In genomic region chr5:146339715-146340259, GRCh38 we compare ENCODE assay signal across 15 cellular contexts. TPM values are rescaled to one million over a fixed set of nuclear protein-coding genes. Genes with fewer than 3 reads are reported as not detected.
A peak's percentile ranks its signal among the peaks of the same experiment; 100 is the strongest.
DNase-seq lines count a peak whose midpoint lies in the region; ATAC-seq, FAIRE-seq and TF ChIP-seq lines count a peak whose summit lies in the region.
"Had no signal": no experiment of that assay in that cellular context is flagged by ENCODE, and none has a peak within 500 bp of the region (broad histone marks: within the 10 kb centered on the region; RNA-seq: fewer than 3 reads in every experiment).

No MANE protein-coding gene starts in this region.

- TF ChIP-seq RAD21 in K562 (CRISPR knock-in tag; conservative IDR thresholded peaks at IDR 0.05 in 1 of 2, IDR thresholded peaks at IDR 0.05 in 1 of 2) = no peak

- no peak overlapping the region for H3K4me3 Mint-ChIP-seq in activated T-cell treated with anti-CD3 and anti-CD28 coated beads, Interleukin-2, amount 50 U/mL, for 24 hours
- H3K4me3 Mint-ChIP-seq: activated T-cell treated with anti-CD3 and anti-CD28 coated beads, Interleukin-2, amount 50 U/mL, for 4 hours had no signal

- H3K27ac Mint-ChIP-seq in activated T-cell treated with anti-CD3 and anti-CD28 coated beads, Interleukin-2, amount 50 U/mL, for 24 hours = peak overlapping the region; percentile 67

- in situ Hi-C loops in K562 (cut with MboI) = no loop called here

- H3K4me1 ChIP-seq in K562 (replicated peaks in 1 of 2; ENCODE audit: control insufficient read depth in 2 of 2, insufficient read depth in 2 of 2, low read length in 2 of 2) = peaks cover 0 to 11% of the 10 kb centered on the region in 2 experiments; a peak in 1 of 5 replicates
- peaks cover 4% of the 10 kb centered on the region for H3K4me1 ChIP-seq in mesendoderm (ENCODE audit: control insufficient read depth, low read depth, low read length)
- peaks cover 6% of the 10 kb centered on the region for H3K4me1 ChIP-seq in stomach smooth muscle (ENCODE audit: control insufficient read depth, insufficient read depth, low read length)
- H3K4me1 ChIP-seq in breast epithelium = no peaks in the 10 kb centered on the region

- H3K4me3 ChIP-seq in K562 (no peak overlapping the region), mesendoderm (ENCODE audit: low read length) (no peak overlapping the region), stomach smooth muscle (ENCODE audit: low read length in 2 of 2) (peak overlapping the region; percentile 40 to 49), breast epithelium (peak overlapping the region in 1 of 3 donors; percentile 44)

- ATAC-seq in K562 (no peak), HG03460 (IDR thresholded peaks at IDR 0.05; ENCODE audit: unreplicated experiment) (no peak)
- ATAC-seq: activated CD4-positive, CD25-positive, alpha-beta regulatory T cell treated with anti-CD3 and anti-CD28 coated beads, Interleukin-2, amount 50 U/mL, for 24 hours; activated T-cell treated with anti-CD3 and anti-CD28 coated beads, Interleukin-2, amount 50 U/mL, for 4 hours; sciatic nerve had no signal

- no peaks in the 10 kb centered on the region for H3K36me3 Mint-ChIP-seq in activated T-cell treated with anti-CD3 and anti-CD28 coated beads, Interleukin-2, amount 50 U/mL, for 24 hours (ENCODE audit: low read depth)

- H3K9me1 ChIP-seq in K562 (ENCODE audit: control insufficient read depth, insufficient read depth, low read length) = no peaks in the 10 kb centered on the region

- H3K18ac ChIP-seq in mesendoderm (ENCODE audit: low read length) = no peak overlapping the region

- H2AFZ ChIP-seq in K562 (ENCODE audit: low read depth, low read length) = no peak overlapping the region

- POLR2A ChIA-PET in K562 (lab: Yijun Ruan, JAX) = interaction anchor here (0.7 kb wide), 1 partner anchor 19 kb away, joined by 3 read pairs; no protein-coding TSS in a partner anchor

- H3K4ac ChIP-seq in mesendoderm (ENCODE audit: low read depth, low read length) = no peak overlapping the region

- no peak for TF ChIP-seq CTCF in K562 (IDR thresholded peaks at IDR 0.05 in 2 of 3, conservative IDR thresholded peaks at IDR 0.05 in 1 of 3; ENCODE audit: insufficient read depth in 2 of 3, low read depth in 1 of 3, low read length in 3 of 3)
- no peak for TF ChIP-seq CTCF in breast epithelium (IDR thresholded peaks at IDR 0.05)

- intact Hi-C loops in K562 (cut with micrococcal nuclease) = no loop called here
- intact Hi-C loops in breast epithelium (cut with DNase I; ENCODE audit: low total_unique reads) = no loop called here

- H4K20me1 ChIP-seq in K562 (replicated peaks; ENCODE audit: control insufficient read depth, insufficient read depth, low read length) = no peaks in the 10 kb centered on the region; the same call in none of the 2 replicates

- H2BK120ac ChIP-seq in mesendoderm (ENCODE audit: low read depth, low read length) = no peak overlapping the region

- H4K5ac ChIP-seq in mesendoderm (ENCODE audit: low read length) = no peak overlapping the region

- no peak for TF ChIP-seq EP300 in K562 (IDR thresholded peaks at IDR 0.05; ENCODE audit: low read length)

- no peak overlapping the region for H2AK5ac ChIP-seq in mesendoderm (ENCODE audit: low read length)

- no peak overlapping the region for H4K8ac ChIP-seq in mesendoderm (ENCODE audit: low read depth, low read length)

- no peak overlapping the region for H2BK5ac ChIP-seq in mesendoderm (ENCODE audit: low read length)

- peaks cover 3% of the 10 kb centered on the region for H3K9me3 Mint-ChIP-seq in activated T-cell treated with anti-CD3 and anti-CD28 coated beads, Interleukin-2, amount 50 U/mL, for 24 hours
- H3K9me3 Mint-ChIP-seq: activated T-cell treated with anti-CD3 and anti-CD28 coated beads, Interleukin-2, amount 50 U/mL, for 4 hours had no signal

- H2BK15ac ChIP-seq in mesendoderm (replicated peaks; ENCODE audit: low read depth) = no peak overlapping the region

- H3K27me3 Mint-ChIP-seq in activated T-cell treated with anti-CD3 and anti-CD28 coated beads, Interleukin-2, amount 50 U/mL, for 24 hours = peaks cover 97% of the 10 kb centered on the region

- no peak for TF ChIP-seq POLR2A in K562 (conservative IDR thresholded peaks at IDR 0.05)
- no peak for TF ChIP-seq POLR2A in breast epithelium (IDR thresholded peaks at IDR 0.05)

- H3K4me1 Mint-ChIP-seq in activated T-cell treated with anti-CD3 and anti-CD28 coated beads, Interleukin-2, amount 50 U/mL, for 24 hours (ENCODE audit: low read depth) = peaks cover 14% of the 10 kb centered on the region

- no peak overlapping the region for H3K56ac ChIP-seq in mesendoderm (ENCODE audit: low read length)

- peak overlapping the region; percentile 81 for H3K23ac ChIP-seq in mesendoderm (ENCODE audit: low read length)

- no peak for FAIRE-seq in K562 (lab: Jason Lieb, UNC)
- FAIRE-seq: frontal cortex had no signal

- H3K27ac ChIP-seq in K562 (ENCODE audit: extremely low read depth, low read depth, low read length) (no peak overlapping the region), mesendoderm (ENCODE audit: low read depth, low read length) (no peak overlapping the region), stomach smooth muscle (ENCODE audit: low read length) (no peak overlapping the region), breast epithelium (no peak overlapping the region)
- H3K27ac ChIP-seq: HL-60 had no signal

- CTCF ChIA-PET in K562 (lab: Yijun Ruan, JAX; ENCODE audit: low intra/inter-chr PET ratio) = interaction anchor here (0.6 kb wide), 1 partner anchor 8 kb away, joined by 3 read pairs; no protein-coding TSS in a partner anchor

- H3K36me3 ChIP-seq in K562 (ENCODE audit: control insufficient read depth, insufficient read depth, low read length) = no peaks in the 10 kb centered on the region
- no peaks in the 10 kb centered on the region for H3K36me3 ChIP-seq in mesendoderm (ENCODE audit: control insufficient read depth, insufficient read depth, low read length)
- H3K36me3 ChIP-seq in stomach smooth muscle (ENCODE audit: control insufficient read depth in 2 of 2, insufficient read depth in 2 of 2, low read length in 2 of 2) = no peaks in the 10 kb centered on the region
- H3K36me3 ChIP-seq in breast epithelium = no peaks in the 10 kb centered on the region

- H3K9me3 ChIP-seq in K562 (replicated peaks; ENCODE audit: control insufficient read depth, insufficient read depth, low read depth, low read length) (no peaks in the 10 kb centered on the region), stomach smooth muscle (ENCODE audit: control insufficient read depth in 2 of 2, low read length in 2 of 2) (no peaks in the 10 kb centered on the region), breast epithelium (no peaks in the 10 kb centered on the region)

- H3K4me2 ChIP-seq in K562 (ENCODE audit: insufficient read depth, low read length) (no peak overlapping the region), mesendoderm (ENCODE audit: low read length) (no peak overlapping the region)

- H3K9ac ChIP-seq in K562 (ENCODE audit: insufficient read depth in 1 of 2, low read depth in 2 of 2, low read length in 2 of 2) (no peak overlapping the region), mesendoderm (ENCODE audit: low read length) (no peak overlapping the region), stomach smooth muscle (ENCODE audit: low read length in 2 of 2) (no peak overlapping the region)

- DNase-seq in activated T-cell treated with anti-CD3 and anti-CD28 coated beads, Interleukin-2, amount 50 U/mL, for 24 hours = no peak
- DNase-seq in activated T-cell treated with anti-CD3 and anti-CD28 coated beads for 4 hours (no peak), K562 (ENCODE audit: extremely low read depth in 1 of 4, low spot score in 3 of 4) (no peak), mesendoderm (peak; percentile 22), NCI-H2081 (lab: John Stamatoyannopoulos, UW) (no peak), breast epithelium (ENCODE audit: low spot score in 2 of 2) (no peak)
- DNase-seq: activated T-cell treated with anti-CD3 and anti-CD28 coated beads, Interleukin-2, amount 50 U/mL, for 4 hours; KG1 had no signal

- H3K79me2 ChIP-seq in K562 (ENCODE audit: control insufficient read depth, insufficient read depth, low read length) (no peaks in the 10 kb centered on the region), mesendoderm (ENCODE audit: control insufficient read depth, insufficient read depth, low read length) (no peaks in the 10 kb centered on the region)

- 20% methylated on average over 36 of the region's 44 CpGs for WGBS in K562 (ENCODE audit: insufficient coverage, low coverage, missing lambda C conversion rate)
- WGBS in mesendoderm (ENCODE audit: extremely low coverage, insufficient coverage, low lambda C conversion rate) = no CpG with 5 or more reads among the region's 44 CpGs

- H3K27me3 ChIP-seq in K562 (ENCODE audit: control insufficient read depth in 2 of 2, insufficient read depth in 2 of 2, low read length in 2 of 2) (peaks cover 50 to 84% of the 10 kb centered on the region in 2 experiments), mesendoderm (ENCODE audit: insufficient read depth, low read length, poor library complexity) (peaks cover 93% of the 10 kb centered on the region), stomach smooth muscle (ENCODE audit: control insufficient read depth in 1 of 2, insufficient read depth in 2 of 2, low read length in 2 of 2) (peaks cover 78 to 84% of the 10 kb centered on the region in 2 donors), breast epithelium (peaks cover 0 to 96% of the 10 kb centered on the region in 2 donors)

- H3K79me1 ChIP-seq in mesendoderm (ENCODE audit: low read length) = no peaks in the 10 kb centered on the region

- BruUV-seq in K562 (replicated peaks; lab: Mats Ljungman, UMichigan) = no TSS peak

RNA-seq across cellular contexts. Expression of gene POU4F3, which starts 1.1 kb away (rescaled TPM):
- not detected in 2 replicates for total RNA-seq in K562 (2011; cell fraction: chromatin; rRNA removed; ENCODE audit: low replicate concordance)
- not detected in 2 replicates for total RNA-seq in K562 (2011; cell fraction: nucleolus; rRNA removed)
- not detected in 2 replicates for total RNA-seq in K562 (2011; cell fraction: nucleoplasm; rRNA removed)
- total RNA-seq in K562 (2014; rRNA removed) (not detected in 2 replicates), K562 (2014; rRNA removed; fragmentation: Illumina TruSeq; extraction: Trizol) (not detected in 2 replicates), K562 (2015; rRNA removed; fragmentation: Illumina TruSeq; extraction: Trizol) (0.08 TPM in 1 of 2 replicates, not detected in the other), K562 (2021) (0.07 and 0.13 TPM in 2 replicates), breast epithelium (under 1 TPM in 1 of 3 donors, not detected in 2; 0.15 TPM)
- polyA plus RNA-seq in K562 (2011; rRNA removed) (0.04 TPM in 2 replicates), K562 (2014; fragmentation: Illumina TruSeq; extraction: Trizol) (0.07 TPM in 1 of 2 replicates, not detected in the other), K562 (2014; fragmentation: Nextera tagmentation; extraction: Ambion mirVana) (not detected), K562 (2014; rRNA removed) (not detected in 2 replicates)
- polyA plus RNA-seq in K562 (2011; cell fraction: cytosol; rRNA removed) = 0.06 TPM in 1 of 2 replicates, not detected in the other
- 0.06 and 0.07 TPM in 2 replicates for polyA plus RNA-seq in K562 (2011; cell fraction: nucleus; rRNA removed)
- 0.04 and 0.05 TPM in 2 replicates for polyA plus RNA-seq in K562 (2012)
- polyA minus RNA-seq in K562 (2011; rRNA and poly(A)+ RNA removed) = not detected in 2 replicates
- polyA minus RNA-seq in K562 (2011; cell fraction: cytosol; rRNA and poly(A)+ RNA removed) = not detected in 2 replicates
- polyA minus RNA-seq in K562 (2011; cell fraction: nucleus; rRNA and poly(A)+ RNA removed) = not detected in 2 replicates
- polyA plus RNA-seq in mesendoderm (2013, experiment 1 of 2) = 0.11 TPM
- polyA plus RNA-seq in mesendoderm (2013, experiment 2 of 2) = 0.08 TPM
- total RNA-seq: frontal cortex, G401, sciatic nerve had no signal

Comparison
In these comparisons a context has a peak if more than half of its experiments do, and no peak if none do; other contexts are left out.
1. H3K4me3 ChIP-seq: peak in stomach smooth muscle (2 of 2); none in K562 (single experiment) and mesendoderm (single experiment).